1 cellular context compared by ENCODE assay signal in genomic region chr6:7041511-7042026, GRCh38.
TF ChIP-seq lines count a peak whose summit lies in the region.

No MANE protein-coding gene starts in this region.

TF ChIP-seq in K562, 482 proteins besides CTCF, POLR2A, EP300 and RAD21 (continued from another document):
- TF ChIP-seq GTF3C2 (IDR thresholded peaks at IDR 0.05; ENCODE audit: borderline replicate concordance, extremely low read depth, insufficient read length) (no peak), NFRKB (IDR thresholded peaks at IDR 0.05; ENCODE audit: low read depth) (no peak), ARID3A (IDR thresholded peaks at IDR 0.05; ENCODE audit: borderline replicate concordance, low read depth, low read length) (peak; percentile 62; the same call in 1 of the 2 replicates), TBL1XR1 (IDR thresholded peaks at IDR 0.05; ENCODE audit: low read length in 2 of 2) (peak in 1 of 2 experiments; percentile 13; a peak in 1 of 4 replicates), YY1 (IDR thresholded peaks at IDR 0.05; ENCODE audit: borderline replicate concordance in 1 of 3, control insufficient read depth in 1 of 3, extremely low read depth in 1 of 3, insufficient read depth in 3 of 3, insufficient read length in 1 of 3, insufficient replicate concordance in 2 of 3, low read depth in 1 of 3, low read length in 2 of 3) (peak in 1 of 3 experiments; percentile 17), SPI1 (IDR thresholded peaks at IDR 0.05; ENCODE audit: borderline replicate concordance, low read depth, low read length) (peak; percentile 95), ZNF217 (CRISPR knock-in tag; IDR thresholded peaks at IDR 0.05) (no peak), KAT2B (IDR thresholded peaks at IDR 0.05; ENCODE audit: low read depth, low read length) (no peak), LEF1 (IDR thresholded peaks at IDR 0.05) (peak; percentile 72; the same call in 1 of the 2 replicates), NFIC (IDR thresholded peaks at IDR 0.05) (peak; percentile 31; the same call in 1 of the 2 replicates), ASH1L (IDR thresholded peaks at IDR 0.05; ENCODE audit: borderline replicate concordance, low read depth, partially characterized antibody) (no peak)
- TF ChIP-seq, protein P1, sequence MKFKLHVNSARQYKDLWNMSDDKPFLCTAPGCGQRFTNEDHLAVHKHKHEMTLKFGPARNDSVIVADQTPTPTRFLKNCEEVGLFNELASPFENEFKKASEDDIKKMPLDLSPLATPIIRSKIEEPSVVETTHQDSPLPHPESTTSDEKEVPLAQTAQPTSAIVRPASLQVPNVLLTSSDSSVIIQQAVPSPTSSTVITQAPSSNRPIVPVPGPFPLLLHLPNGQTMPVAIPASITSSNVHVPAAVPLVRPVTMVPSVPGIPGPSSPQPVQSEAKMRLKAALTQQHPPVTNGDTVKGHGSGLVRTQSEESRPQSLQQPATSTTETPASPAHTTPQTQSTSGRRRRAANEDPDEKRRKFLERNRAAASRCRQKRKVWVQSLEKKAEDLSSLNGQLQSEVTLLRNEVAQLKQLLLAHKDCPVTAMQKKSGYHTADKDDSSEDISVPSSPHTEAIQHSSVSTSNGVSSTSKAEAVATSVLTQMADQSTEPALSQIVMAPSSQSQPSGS (CRISPR knock-in tag; IDR thresholded peaks at IDR 0.05), result no peak
